ENCODE assay signal across 25 cellular contexts in genomic region chr1:214544791-214545190, GRCh38. TPM values are rescaled to one million over a fixed set of nuclear protein-coding genes. Genes with fewer than 3 reads are reported as not detected.
DNase-seq lines count a peak whose midpoint lies in the region; ATAC-seq, FAIRE-seq and TF ChIP-seq lines count a peak whose summit lies in the region.
"Had no signal": no experiment of that assay in that cellular context is flagged by ENCODE, and none has a peak within 500 bp of the region (broad histone marks: within the 10 kb centered on the region; RNA-seq: fewer than 3 reads in every experiment).

No MANE protein-coding gene starts in this region.

- no peak for TF ChIP-seq POLR2A in adrenal gland (IDR thresholded peaks at IDR 0.05)

- H3K4me3 ChIP-seq in Loucy (ENCODE audit: low read length, poor library complexity, severe bottlenecking) (peak overlapping the region; percentile 58), endodermal cell (ENCODE audit: low read length) (peak overlapping the region; percentile 5), subcutaneous abdominal adipose tissue (ENCODE audit: low read depth in 1 of 5, low read length in 5 of 5) (no peak overlapping the region), adrenal gland (no peak overlapping the region)
- H3K4me3 ChIP-seq: K562, Peyer's patch, SK-N-MC had no signal

- H2AFZ ChIP-seq in Loucy (ENCODE audit: low read length) = no peak overlapping the region

- no peak overlapping the region for H3K4me3 Mint-ChIP-seq in activated CD8-positive, alpha-beta T cell treated with anti-CD3 and anti-CD28 coated beads, Interleukin-2, amount 10 ng/mL, durations not matched to agents 7 days and 5 days
- no peak overlapping the region for H3K4me3 Mint-ChIP-seq in activated CD8-positive, alpha-beta T cell treated with anti-CD3 and anti-CD28 coated beads for 36 hours
- H3K4me3 Mint-ChIP-seq in endodermal cell = no peak overlapping the region
- H3K4me3 Mint-ChIP-seq: B cell; CD8-positive, alpha-beta T cell had no signal

- H3K36me3 ChIP-seq in Loucy (ENCODE audit: insufficient read depth, low read length) (no peaks in the 10 kb centered on the region), endodermal cell (ENCODE audit: control insufficient read depth, insufficient read depth, low read length) (no peaks in the 10 kb centered on the region), subcutaneous abdominal adipose tissue (ENCODE audit: control insufficient read depth in 5 of 5, insufficient read depth in 5 of 5, low read length in 5 of 5) (no peaks in the 10 kb centered on the region), adrenal gland (replicated peaks in 1 of 2) (no peaks in the 10 kb centered on the region)
- H3K36me3 ChIP-seq: Peyer's patch had no signal

- no peaks in the 10 kb centered on the region for H4K20me1 ChIP-seq in Loucy (ENCODE audit: insufficient read depth, low read length, poor library complexity, severe bottlenecking)

- peak; percentile 57 for ATAC-seq in activated CD8-positive, alpha-beta T cell treated with anti-CD3 and anti-CD28 coated beads, Interleukin-2, amount 10 ng/mL, durations not matched to agents 7 days and 5 days
- no peak for ATAC-seq in activated CD8-positive, alpha-beta T cell treated with anti-CD3 and anti-CD28 coated beads for 36 hours
- ATAC-seq: CD8-positive, alpha-beta T cell; K562 had no signal

- H3K4me1 ChIP-seq in Loucy (ENCODE audit: insufficient read depth, low read length, poor library complexity, severe bottlenecking) (peaks cover 70% of the 10 kb centered on the region), endodermal cell (ENCODE audit: control insufficient read depth, insufficient read depth, low read length) (peaks cover 22% of the 10 kb centered on the region), subcutaneous abdominal adipose tissue (ENCODE audit: control insufficient read depth in 5 of 5, insufficient read depth in 5 of 5, low read length in 5 of 5) (peaks cover 4 to 67% (median 26%) of the 10 kb centered on the region in 5 donors), adrenal gland (replicated peaks in 1 of 2) (peaks cover 11 to 30% of the 10 kb centered on the region in 2 donors)
- H3K4me1 ChIP-seq: Peyer's patch had no signal

- H3K9me2 ChIP-seq in Loucy (replicated peaks; ENCODE audit: low read depth, low read length) = no peaks in the 10 kb centered on the region

- H3K4me2 ChIP-seq in Loucy (ENCODE audit: low read depth, low read length, poor library complexity, severe bottlenecking) = peak overlapping the region; percentile 78

- H3K4me1 Mint-ChIP-seq in activated CD8-positive, alpha-beta T cell treated with anti-CD3 and anti-CD28 coated beads, Interleukin-2, amount 10 ng/mL, durations not matched to agents 7 days and 5 days (ENCODE audit: low read depth) = peaks cover 9% of the 10 kb centered on the region
- H3K4me1 Mint-ChIP-seq in activated CD8-positive, alpha-beta T cell treated with anti-CD3 and anti-CD28 coated beads for 36 hours (ENCODE audit: low read depth) = no peaks in the 10 kb centered on the region
- peaks cover 55% of the 10 kb centered on the region for H3K4me1 Mint-ChIP-seq in endodermal cell
- H3K4me1 Mint-ChIP-seq: B cell had no signal

- peak overlapping the region; percentile 6 for H3K9ac ChIP-seq in Loucy (ENCODE audit: low read depth, low read length, poor library complexity, severe bottlenecking)
- H3K9ac ChIP-seq in endodermal cell (ENCODE audit: extremely low read depth, low read length, poor library complexity, severe bottlenecking) = no peak overlapping the region
- H3K9ac ChIP-seq in subcutaneous abdominal adipose tissue (ENCODE audit: low read length in 5 of 5) = no peak overlapping the region

- H3K79me2 ChIP-seq in Loucy (ENCODE audit: insufficient read depth, low read length) = peaks cover 79% of the 10 kb centered on the region

- intact Hi-C loops in activated CD8-positive, alpha-beta T cell treated with anti-CD3 and anti-CD28 coated beads for 36 hours (cut with micrococcal nuclease) = no loop called here
- intact Hi-C loops in adrenal gland (cut with DNase I) = no loop called here

- H3K27me3 ChIP-seq in Loucy (ENCODE audit: insufficient read depth, low read length, poor library complexity, severe bottlenecking) = no peaks in the 10 kb centered on the region
- no peaks in the 10 kb centered on the region for H3K27me3 ChIP-seq in endodermal cell (ENCODE audit: control insufficient read depth, insufficient read depth, low read length, poor library complexity, severe bottlenecking)
- H3K27me3 ChIP-seq in subcutaneous abdominal adipose tissue (ENCODE audit: control insufficient read depth in 5 of 5, insufficient read depth in 4 of 5, low read length in 5 of 5) = no peaks in the 10 kb centered on the region
- H3K27me3 ChIP-seq in adrenal gland = no peaks in the 10 kb centered on the region
- H3K27me3 ChIP-seq: Peyer's patch had no signal

- WGBS in endodermal cell (ENCODE audit: insufficient coverage in 1 of 2, insufficient read length in 1 of 2), 2 experiments = 73% methylated on average over 1 of the region's 1 CpG; no CpG with 5 or more reads in 1 of the 2 experiments
- 92 to 100% (median 97%) methylated on average over 1 of the region's 1 CpG for WGBS in adrenal gland, 4 donors

- H3K27me3 Mint-ChIP-seq in activated CD8-positive, alpha-beta T cell treated with anti-CD3 and anti-CD28 coated beads, Interleukin-2, amount 10 ng/mL, durations not matched to agents 7 days and 5 days (ENCODE audit: low read depth) = peaks cover 47% of the 10 kb centered on the region
- H3K27me3 Mint-ChIP-seq in activated CD8-positive, alpha-beta T cell treated with anti-CD3 and anti-CD28 coated beads for 36 hours = peaks cover 20% of the 10 kb centered on the region
- no peaks in the 10 kb centered on the region for H3K27me3 Mint-ChIP-seq in endodermal cell (ENCODE audit: insufficient read depth)

- no peaks in the 10 kb centered on the region for H3K36me3 Mint-ChIP-seq in activated CD8-positive, alpha-beta T cell treated with anti-CD3 and anti-CD28 coated beads, Interleukin-2, amount 10 ng/mL, durations not matched to agents 7 days and 5 days (ENCODE audit: low read depth)
- no peaks in the 10 kb centered on the region for H3K36me3 Mint-ChIP-seq in activated CD8-positive, alpha-beta T cell treated with anti-CD3 and anti-CD28 coated beads for 36 hours (ENCODE audit: low read depth)
- H3K36me3 Mint-ChIP-seq in endodermal cell (ENCODE audit: low read depth) = no peaks in the 10 kb centered on the region
- H3K36me3 Mint-ChIP-seq: CD8-positive, alpha-beta T cell had no signal

- CTCF ChIA-PET in activated CD8-positive, alpha-beta T cell treated with anti-CD3 and anti-CD28 coated beads, Interleukin-2, amount 10 ng/mL, durations not matched to agents 7 days and 5 days (lab: Charles Lee) = no interaction called here
- CTCF ChIA-PET in activated CD8-positive, alpha-beta T cell treated with anti-CD3 and anti-CD28 coated beads for 36 hours (lab: Charles Lee) = no interaction called here

- H3K27ac ChIP-seq in endodermal cell (ENCODE audit: low read depth, low read length) (no peak overlapping the region), subcutaneous abdominal adipose tissue (ENCODE audit: low read depth, low read length) (peak overlapping the region; percentile 85), adrenal gland (no peak overlapping the region)
- H3K27ac ChIP-seq: 22Rv1, C4-2B, Peyer's patch, SK-N-MC had no signal

- FAIRE-seq in GM19239 (lab: Jason Lieb, UNC) = no peak
- FAIRE-seq: GM18507, H54, HTR-8/SVneo, K562 had no signal

- H3K27ac Mint-ChIP-seq in activated CD8-positive, alpha-beta T cell treated with anti-CD3 and anti-CD28 coated beads, Interleukin-2, amount 10 ng/mL, durations not matched to agents 7 days and 5 days = no peak overlapping the region
- no peak overlapping the region for H3K27ac Mint-ChIP-seq in activated CD8-positive, alpha-beta T cell treated with anti-CD3 and anti-CD28 coated beads for 36 hours
- H3K27ac Mint-ChIP-seq in endodermal cell = no peak overlapping the region
- H3K27ac Mint-ChIP-seq: B cell; CD8-positive, alpha-beta T cell had no signal

- H3K9me3 Mint-ChIP-seq in activated CD8-positive, alpha-beta T cell treated with anti-CD3 and anti-CD28 coated beads, Interleukin-2, amount 10 ng/mL, durations not matched to agents 7 days and 5 days (ENCODE audit: insufficient read depth) = no peaks in the 10 kb centered on the region
- H3K9me3 Mint-ChIP-seq in activated CD8-positive, alpha-beta T cell treated with anti-CD3 and anti-CD28 coated beads for 36 hours = no peaks in the 10 kb centered on the region
- H3K9me3 Mint-ChIP-seq in endodermal cell = no peaks in the 10 kb centered on the region
- H3K9me3 Mint-ChIP-seq: CD8-positive, alpha-beta T cell had no signal

- peaks cover 5% of the 10 kb centered on the region; the same call in 1 of the 2 replicates for H3F3A ChIP-seq in Loucy (ENCODE audit: low read depth)

- POLR2A ChIA-PET in activated CD8-positive, alpha-beta T cell treated with anti-CD3 and anti-CD28 coated beads, Interleukin-2, amount 10 ng/mL, durations not matched to agents 7 days and 5 days (lab: Charles Lee) = no interaction called here
- POLR2A ChIA-PET in activated CD8-positive, alpha-beta T cell treated with anti-CD3 and anti-CD28 coated beads for 36 hours (lab: Charles Lee) = no interaction called here

- no peak for TF ChIP-seq CTCF in activated CD8-positive, alpha-beta T cell treated with anti-CD3 and anti-CD28 coated beads for 36 hours (IDR thresholded peaks at IDR 0.05)
- TF ChIP-seq CTCF in Loucy (conservative IDR thresholded peaks at IDR 0.05; ENCODE audit: low read length) = no peak
- TF ChIP-seq CTCF in endodermal cell (conservative IDR thresholded peaks at IDR 0.05) = no peak
- no peak for TF ChIP-seq CTCF in adrenal gland (IDR thresholded peaks at IDR 0.05)

- no peaks in the 10 kb centered on the region for H3K9me3 ChIP-seq in Loucy (ENCODE audit: insufficient read depth, low read depth, low read length)
- H3K9me3 ChIP-seq in endodermal cell (ENCODE audit: control insufficient read depth, low read length) = no peaks in the 10 kb centered on the region
- no peaks in the 10 kb centered on the region for H3K9me3 ChIP-seq in subcutaneous abdominal adipose tissue (ENCODE audit: control insufficient read depth in 5 of 5, low read length in 5 of 5)
- H3K9me3 ChIP-seq in adrenal gland (replicated peaks in 1 of 3) = no peaks in the 10 kb centered on the region
- H3K9me3 ChIP-seq: Caco-2, Peyer's patch had no signal

- no peak for DNase-seq in activated CD8-positive, alpha-beta T cell treated with anti-CD3 and anti-CD28 coated beads, Interleukin-2, amount 10 ng/mL, durations not matched to agents 7 days and 5 days
- DNase-seq in activated CD8-positive, alpha-beta T cell treated with anti-CD3 and anti-CD28 coated beads for 36 hours = no peak
- no peak for DNase-seq in endodermal cell
- no peak for DNase-seq in adrenal gland
- no peak for DNase-seq in D341Med (ENCODE audit: low spot score)
- DNase-seq in GM19239 (ENCODE audit: insufficient read length, low spot score) = no peak
- DNase-seq: Caco-2; CD8-positive, alpha-beta T cell; DMS79 treated with DMSO at 0.1 percent for 48 hours; MM.1S; NCI-H2029; NCI-H2227 treated with DMSO at 0.1 percent for 48 hours; NCI-H526 treated with DMSO at 0.1 percent for 48 hours; Peyer's patch; SIG-M5 had no signal

RNA-seq across cellular contexts. Expression of gene PTPN14, which starts 6.6 kb away (rescaled TPM):
- under 1 TPM; 0.13 to 0.21 TPM for total RNA-seq in activated CD8-positive, alpha-beta T cell treated with anti-CD3 and anti-CD28 coated beads, Interleukin-2, amount 10 ng/mL, durations not matched to agents 7 days and 5 days
- total RNA-seq in activated CD8-positive, alpha-beta T cell treated with anti-CD3 and anti-CD28 coated beads for 36 hours = under 1 TPM; 0.27 to 0.34 TPM
- 10 to 100 TPM; 72.6 to 93.2 TPM for total RNA-seq in endodermal cell
- polyA plus RNA-seq in endodermal cell (2013, experiment 1 of 2) = 20.1 TPM
- polyA plus RNA-seq in endodermal cell (2013, experiment 2 of 2) = 23.3 TPM
- 10 to 100 TPM; 30.0 to 96.2 (median 57.5) TPM for total RNA-seq in adrenal gland
- polyA plus RNA-seq in adrenal gland = 10 to 100 TPM in 2 of 3 donors, 1 to 10 TPM in 1; 7.9 to 20.6 (median 10.1) TPM
- total RNA-seq: B cell; CD8-positive, alpha-beta T cell had no signal

RNA-seq across cellular contexts. Expression of gene CENPF, which starts 58.2 kb away (rescaled TPM):
- total RNA-seq in activated CD8-positive, alpha-beta T cell treated with anti-CD3 and anti-CD28 coated beads, Interleukin-2, amount 10 ng/mL, durations not matched to agents 7 days and 5 days = 100 to 1,000 TPM; 176 to 180 TPM
- total RNA-seq in activated CD8-positive, alpha-beta T cell treated with anti-CD3 and anti-CD28 coated beads for 36 hours = 10 to 100 TPM; 65.4 to 70.6 TPM
- total RNA-seq in endodermal cell (10 to 100 TPM; 77.2 to 87.2 TPM), adrenal gland (1 to 10 TPM; 1.1 to 4.2 (median 2.9) TPM)
- polyA plus RNA-seq in endodermal cell (2013, experiment 1 of 2) = 95.0 TPM
- polyA plus RNA-seq in endodermal cell (2013, experiment 2 of 2) = 126 TPM
- polyA plus RNA-seq in adrenal gland = 1 to 10 TPM in 1 of 3 donors, under 1 TPM in 2; 0.48 to 5.0 (median 0.77) TPM

Comparison
In these comparisons a context has a peak if more than half of its experiments do, and no peak if none do; other contexts are left out.
1. H3K4me3 ChIP-seq: peak in Loucy (single experiment) and endodermal cell (single experiment); none in subcutaneous abdominal adipose tissue (0 of 5) and adrenal gland (0 of 4).
2. RNA of gene PTPN14, which starts 6.6 kb away (total RNA-seq): 72.6 to 93.2 TPM in endodermal cell and 30.0 to 96.2 TPM in adrenal gland; 0.27 to 0.34 TPM in activated CD8-positive, alpha-beta T cell treated with anti-CD3 and anti-CD28 coated beads for 36 hours and 0.13 to 0.21 TPM in activated CD8-positive, alpha-beta T cell treated with anti-CD3 and anti-CD28 coated beads, Interleukin-2, amount 10 ng/mL, durations not matched to agents 7 days and 5 days; every median in the first group is over 10 times any median in the second.
3. RNA of gene CENPF, which starts 58.2 kb away (total RNA-seq): 176 to 180 TPM in activated CD8-positive, alpha-beta T cell treated with anti-CD3 and anti-CD28 coated beads, Interleukin-2, amount 10 ng/mL, durations not matched to agents 7 days and 5 days, 77.2 to 87.2 TPM in endodermal cell and 65.4 to 70.6 TPM in activated CD8-positive, alpha-beta T cell treated with anti-CD3 and anti-CD28 coated beads for 36 hours; 1.1 to 4.2 TPM in adrenal gland; every median in the first group is over 10 times any median in the second.